Comparison of ENCODE assay signal across 27 cellular contexts in the genomic region with DNA sequence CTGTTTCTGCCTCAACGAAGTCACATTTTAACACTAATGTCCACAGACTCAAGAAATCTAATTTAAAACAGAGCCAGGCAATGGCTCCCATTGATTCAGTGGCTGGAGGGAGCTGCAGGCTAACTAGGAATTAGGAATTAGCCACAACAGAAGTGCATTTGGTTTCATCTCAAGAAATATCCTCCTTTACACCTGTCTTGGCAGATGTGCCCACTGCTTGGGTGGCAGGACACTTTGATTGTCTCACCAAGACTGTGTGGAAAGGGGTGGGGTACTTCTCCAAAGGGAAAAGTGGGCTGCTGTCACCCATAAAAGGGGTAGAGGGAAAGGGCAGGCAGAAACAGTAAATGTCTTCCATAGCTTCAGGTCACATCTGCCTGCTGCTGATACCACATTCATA. TPM values are rescaled to one million over a fixed set of nuclear protein-coding genes. Genes with fewer than 3 reads are reported as not detected.
"Had no signal": no experiment of that assay in that cellular context is flagged by ENCODE, and none has a peak within 500 bp of the region (broad histone marks: within the 10 kb centered on the region; RNA-seq: fewer than 3 reads in every experiment).

No MANE protein-coding gene starts in this region.

- H3K4me1 ChIP-seq: SJSA1, suprapubic skin had no signal

- ATAC-seq: body of pancreas; stimulated activated naive CD8-positive, alpha-beta T cell treated with anti-CD3 and anti-CD28 coated beads, Interleukin-15, amount 100 ng/mL, for 72 hours had no signal

- H3K4me3 ChIP-seq: body of pancreas, dorsolateral prefrontal cortex, SJSA1, suprapubic skin, transverse colon, uterus had no signal

- FAIRE-seq: colon, frontal cortex, TTC549 had no signal

- H3K9me3 ChIP-seq: body of pancreas, SJSA1, suprapubic skin, transverse colon, uterus had no signal

- H3K27ac ChIP-seq: body of pancreas, dorsolateral prefrontal cortex, SJSA1, suprapubic skin, transverse colon, uterus had no signal

- H3K4me3 Mint-ChIP-seq: activated naive CD8-positive, alpha-beta T cell treated with anti-CD3 and anti-CD28 coated beads, Interleukin-2, amount 10 ng/mL, durations not matched to agents 7 days and 5 days; memory B cell; nephron; stimulated activated naive CD8-positive, alpha-beta T cell treated with anti-CD3 and anti-CD28 coated beads, Interleukin-15, amount 100 ng/mL, for 72 hours; T-helper 2 cell treated with Interferon-gamma antibody and Interleukin-4, amounts not matched to agents 5 μg/mL and 100 μg/mL, for 36 hours had no signal

- H3K9me3 Mint-ChIP-seq: activated naive CD8-positive, alpha-beta T cell treated with anti-CD3 and anti-CD28 coated beads, Interleukin-2, amount 10 ng/mL, durations not matched to agents 7 days and 5 days; memory B cell; nephron; stimulated activated naive CD8-positive, alpha-beta T cell treated with anti-CD3 and anti-CD28 coated beads, Interleukin-15, amount 100 ng/mL, for 72 hours; T-helper 2 cell treated with Interferon-gamma antibody and Interleukin-4, amounts not matched to agents 5 μg/mL and 100 μg/mL, for 36 hours had no signal

- DNase-seq: activated CD4-positive, alpha-beta T cell treated with anti-CD3 and anti-CD28 coated beads for 4 hours; activated CD8-positive, alpha-beta memory T cell treated with anti-CD3 and anti-CD28 coated beads, Interleukin-2, amount 50 U/mL, for 4 hours; activated gamma-delta T cell; activated naive CD8-positive, alpha-beta T cell treated with anti-CD3 and anti-CD28 coated beads, Interleukin-2, amount 10 ng/mL, durations not matched to agents 7 days and 5 days; activated T-cell treated with anti-CD3 and anti-CD28 coated beads, Interleukin-2, amount 50 U/mL, for 48 hours; body of pancreas; caudate nucleus; dorsolateral prefrontal cortex; occipital lobe; stimulated activated naive CD8-positive, alpha-beta T cell treated with anti-CD3 and anti-CD28 coated beads, Interleukin-15, amount 100 ng/mL, for 72 hours; SW 1271; transverse colon; uterus had no signal

- H3K36me3 ChIP-seq: SJSA1, suprapubic skin, transverse colon, uterus had no signal

- H3K27me3 ChIP-seq: body of pancreas, dorsolateral prefrontal cortex, SJSA1, suprapubic skin, transverse colon, uterus had no signal

- H3K27me3 Mint-ChIP-seq: activated naive CD8-positive, alpha-beta T cell treated with anti-CD3 and anti-CD28 coated beads, Interleukin-2, amount 10 ng/mL, durations not matched to agents 7 days and 5 days; memory B cell; stimulated activated naive CD8-positive, alpha-beta T cell treated with anti-CD3 and anti-CD28 coated beads, Interleukin-15, amount 100 ng/mL, for 72 hours had no signal

- H3K27ac Mint-ChIP-seq: activated naive CD8-positive, alpha-beta T cell treated with anti-CD3 and anti-CD28 coated beads, Interleukin-2, amount 10 ng/mL, durations not matched to agents 7 days and 5 days; memory B cell; nephron; T-helper 2 cell treated with Interferon-gamma antibody and Interleukin-4, amounts not matched to agents 5 μg/mL and 100 μg/mL, for 36 hours had no signal

- H3K36me3 Mint-ChIP-seq: activated naive CD8-positive, alpha-beta T cell treated with anti-CD3 and anti-CD28 coated beads, Interleukin-2, amount 10 ng/mL, durations not matched to agents 7 days and 5 days had no signal

RNA-seq across cellular contexts. Expression of gene GDAP1L1, which starts 25.7 kb away (rescaled TPM):
- total RNA-seq: activated naive CD8-positive, alpha-beta T cell treated with anti-CD3 and anti-CD28 coated beads, Interleukin-2, amount 10 ng/mL, durations not matched to agents 7 days and 5 days; body of pancreas; kidney epithelial cell; liver; mucosa of gallbladder; renal cortical epithelial cell; SJSA1; skeletal muscle tissue; suprapubic skin; transverse colon had no signal
- polyA plus RNA-seq: esophagus, liver had no signal
